ENCODE assay signal across 11 cellular contexts in genomic region chrX:72621163-72621562, GRCh38. TPM values are rescaled to one million over a fixed set of nuclear protein-coding genes. Genes with fewer than 3 reads are reported as not detected.
A peak's percentile ranks its signal among the peaks of the same experiment; 100 is the strongest.
DNase-seq lines count a peak whose midpoint lies in the region; ATAC-seq and TF ChIP-seq lines count a peak whose summit lies in the region.
"Had no signal": no experiment of that assay in that cellular context is flagged by ENCODE, and none has a peak within 500 bp of the region (broad histone marks: within the 10 kb centered on the region; RNA-seq: fewer than 3 reads in every experiment).

No MANE protein-coding gene starts in this region.

- H3K4me3 Mint-ChIP-seq in stimulated activated effector memory CD8-positive, alpha-beta T cell treated with anti-CD3 and anti-CD28 coated beads, Interleukin-12 subunit alpha, Interleukin-12 subunit beta, amount 100 ng/mL, for 72 hours = peak overlapping the region; percentile 71
- H3K4me3 Mint-ChIP-seq: type B pancreatic cell had no signal

- H3K4me1 ChIP-seq in body of pancreas = peaks cover 20% of the 10 kb centered on the region
- H3K4me1 ChIP-seq in heart left ventricle = peaks cover 0 to 7% (median 0%) of the 10 kb centered on the region in 12 donors
- H3K4me1 ChIP-seq: HAP-1 had no signal

- no peak for TF ChIP-seq CTCF in body of pancreas (IDR thresholded peaks at IDR 0.05)
- no peak for TF ChIP-seq CTCF in heart left ventricle (IDR thresholded peaks at IDR 0.05)

- H3K36me3 Mint-ChIP-seq in stimulated activated effector memory CD8-positive, alpha-beta T cell treated with anti-CD3 and anti-CD28 coated beads, Interleukin-12 subunit alpha, Interleukin-12 subunit beta, amount 100 ng/mL, for 72 hours = no peaks in the 10 kb centered on the region

- H3K4me3 ChIP-seq in body of pancreas (no peak overlapping the region), heart left ventricle (no peak overlapping the region)
- H3K4me3 ChIP-seq: HAP-1 had no signal

- no peak for TF ChIP-seq POLR2A in body of pancreas (IDR thresholded peaks at IDR 0.05)
- no peak for TF ChIP-seq POLR2A in heart left ventricle (IDR thresholded peaks at IDR 0.05)

- intact Hi-C loops in body of pancreas (cut with DNase I) = no loop called here
- intact Hi-C loops in heart left ventricle (cut with DNase I) = no loop called here

- 11 to 42% methylated on average over 1 of the region's 1 CpG for WGBS in body of pancreas, 2 donors
- WGBS in heart left ventricle, 4 donors = 29 to 52% (median 44%) methylated on average over 1 of the region's 1 CpG

- peak in 3 of 4 donors; percentile 11 to 22 (median 16) for DNase-seq in body of pancreas
- peak in 1 of 2 donors; percentile 48 for DNase-seq in stimulated activated effector memory CD8-positive, alpha-beta T cell treated with anti-CD3 and anti-CD28 coated beads, Interleukin-12 subunit alpha, Interleukin-12 subunit beta, amount 100 ng/mL, for 72 hours (ENCODE audit: low spot score in 2 of 2)
- DNase-seq in heart left ventricle = no peak
- no peak for DNase-seq in ureter (ENCODE audit: low spot score)
- DNase-seq in DMS153 treated with DMSO at 0.1 percent for 48 hours (lab: John Stamatoyannopoulos, UW; ENCODE audit: unreplicated experiment) = no peak
- DNase-seq: Karpas-422, RPMI8226 had no signal

- no peaks in the 10 kb centered on the region for H3K9me3 ChIP-seq in body of pancreas
- no peaks in the 10 kb centered on the region for H3K9me3 ChIP-seq in heart left ventricle
- H3K9me3 ChIP-seq: HAP-1 had no signal

- H3K27ac ChIP-seq in body of pancreas = peak overlapping the region; percentile 80 to 94 (median 92)
- peak overlapping the region in 4 of 12 donors; percentile 27 to 49 (median 38) for H3K27ac ChIP-seq in heart left ventricle

- ATAC-seq in GM19351 (IDR thresholded peaks at IDR 0.05; ENCODE audit: unreplicated experiment) = peak; percentile 12
- peak; percentile 8 for ATAC-seq in HG02973 (IDR thresholded peaks at IDR 0.05; ENCODE audit: unreplicated experiment)
- ATAC-seq in body of pancreas = peak; percentile 45
- peak; percentile 47 for ATAC-seq in stimulated activated effector memory CD8-positive, alpha-beta T cell treated with anti-CD3 and anti-CD28 coated beads, Interleukin-12 subunit alpha, Interleukin-12 subunit beta, amount 100 ng/mL, for 72 hours
- ATAC-seq in heart left ventricle = no peak

- H3K27me3 ChIP-seq in body of pancreas (no peaks in the 10 kb centered on the region), heart left ventricle (peaks cover 0 to 6% (median 0%) of the 10 kb centered on the region in 9 donors)

- no peaks in the 10 kb centered on the region for H3K9me3 Mint-ChIP-seq in stimulated activated effector memory CD8-positive, alpha-beta T cell treated with anti-CD3 and anti-CD28 coated beads, Interleukin-12 subunit alpha, Interleukin-12 subunit beta, amount 100 ng/mL, for 72 hours
- H3K9me3 Mint-ChIP-seq: type B pancreatic cell had no signal

- no peaks in the 10 kb centered on the region for H3K36me3 ChIP-seq in body of pancreas (replicated peaks in 1 of 2; ENCODE audit: insufficient read depth in 1 of 2, low read depth in 2 of 2)
- peaks cover 0 to 21% (median 0%) of the 10 kb centered on the region in 9 donors for H3K36me3 ChIP-seq in heart left ventricle

- H3K27ac Mint-ChIP-seq in stimulated activated effector memory CD8-positive, alpha-beta T cell treated with anti-CD3 and anti-CD28 coated beads, Interleukin-12 subunit alpha, Interleukin-12 subunit beta, amount 100 ng/mL, for 72 hours = peak overlapping the region; percentile 97
- H3K27ac Mint-ChIP-seq: type B pancreatic cell had no signal

- peaks cover 11% of the 10 kb centered on the region for H3K4me1 Mint-ChIP-seq in stimulated activated effector memory CD8-positive, alpha-beta T cell treated with anti-CD3 and anti-CD28 coated beads, Interleukin-12 subunit alpha, Interleukin-12 subunit beta, amount 100 ng/mL, for 72 hours

RNA-seq across cellular contexts. Expression of gene HDAC8, which starts 48.5 kb away (rescaled TPM):
- total RNA-seq in body of pancreas (10 to 100 TPM; 16.2 to 25.9 TPM), heart left ventricle (10 to 100 TPM; 16.1 to 28.1 (median 18.5) TPM), ureter (42.1 TPM)
- polyA plus RNA-seq in heart left ventricle = 10 to 100 TPM; 22.3 to 26.1 TPM

Comparison
In these comparisons a context has a peak if more than half of its experiments do, and no peak if none do; other contexts are left out.
1. ATAC-seq: peak in GM19351 (single experiment), HG02973 (single experiment), body of pancreas (single experiment) and stimulated activated effector memory CD8-positive, alpha-beta T cell treated with anti-CD3 and anti-CD28 coated beads, Interleukin-12 subunit alpha, Interleukin-12 subunit beta, amount 100 ng/mL, for 72 hours (single experiment); none in heart left ventricle (0 of 4).
2. DNase-seq: peak in body of pancreas (3 of 4); none in heart left ventricle (0 of 5), ureter (single experiment) and DMS153 treated with DMSO at 0.1 percent for 48 hours (single experiment).